ENCODE assay signal across 8 cellular contexts in genomic region chr11:93623179-93623578, GRCh38. TPM values are rescaled to one million over a fixed set of nuclear protein-coding genes. Genes with fewer than 3 reads are reported as not detected.
DNase-seq lines count a peak whose midpoint lies in the region; ATAC-seq and TF ChIP-seq lines count a peak whose summit lies in the region.

No MANE protein-coding gene starts in this region.

- no peaks in the 10 kb centered on the region for H3K27me3 ChIP-seq in GM23338 (ENCODE audit: insufficient read depth)
- H3K27me3 ChIP-seq in HUES64 (ENCODE audit: insufficient read depth, low read length) = no peaks in the 10 kb centered on the region
- no peaks in the 10 kb centered on the region for H3K27me3 ChIP-seq in upper lobe of left lung

- peaks cover 2% of the 10 kb centered on the region for H3K27me3 Mint-ChIP-seq in GM23338 (ENCODE audit: insufficient read depth, low read depth, poor library complexity)

- H3K36me3 Mint-ChIP-seq in GM23338 (ENCODE audit: low read depth) = no peaks in the 10 kb centered on the region

- no peak for TF ChIP-seq POLR2A in upper lobe of left lung (IDR thresholded peaks at IDR 0.05)

- 0 out of 2 replicates have a peak, but pooled peaks cover 3% of the 10 kb centered on the region for H3K9me2 ChIP-seq in GM23338 (ENCODE audit: insufficient read depth)

- H3K9me3 Mint-ChIP-seq in GM23338 = no peaks in the 10 kb centered on the region

- H3K27ac Mint-ChIP-seq in GM23338 = no peak overlapping the region

- no peaks in the 10 kb centered on the region for H3F3A ChIP-seq in GM23338 (replicated peaks; ENCODE audit: low read depth)

- H3K9me3 ChIP-seq in HUES64 (ENCODE audit: insufficient read depth, low read depth, low read length) (no peaks in the 10 kb centered on the region), upper lobe of left lung (no peaks in the 10 kb centered on the region)

- H3K27ac ChIP-seq in GM23338 (ENCODE audit: low read depth) (no peak overlapping the region), HUES64 (ENCODE audit: low read depth, low read length) (peak overlapping the region; percentile 8; the same call in 1 of the 2 replicates), upper lobe of left lung (no peak overlapping the region)

- WGBS in HUES64 = 0% methylated on average over 1 of the region's 1 CpG
- 20 to 25% methylated on average over 1 of the region's 1 CpG for WGBS in upper lobe of left lung, 2 donors

- H2AFZ ChIP-seq in GM23338 = peak overlapping the region; percentile 79; the same call in 1 of the 2 replicates

- H3K36me3 ChIP-seq in GM23338 (ENCODE audit: insufficient read depth) = no peaks in the 10 kb centered on the region
- H3K36me3 ChIP-seq in HUES64 (ENCODE audit: insufficient read depth, low read length) = no peaks in the 10 kb centered on the region
- no peaks in the 10 kb centered on the region for H3K36me3 ChIP-seq in upper lobe of left lung

- H3K4me2 ChIP-seq in GM23338 = no peak overlapping the region

- peaks cover 32% of the 10 kb centered on the region for H3K4me1 Mint-ChIP-seq in GM23338

- no peak overlapping the region for H3K9ac ChIP-seq in HUES64 (ENCODE audit: low read depth, low read length)

- H3K4me3 ChIP-seq in GM23338 (no peak overlapping the region), HUES64 (ENCODE audit: low read length) (no peak overlapping the region), upper lobe of left lung (no peak overlapping the region)

- H3K79me2 ChIP-seq in GM23338 (replicated peaks; ENCODE audit: insufficient read depth) = no peaks in the 10 kb centered on the region

- peak; percentile 86 for ATAC-seq in GM18517 (IDR thresholded peaks at IDR 0.05; ENCODE audit: unreplicated experiment)
- peak; percentile 93 for ATAC-seq in GM23338
- ATAC-seq in upper lobe of left lung (ENCODE audit: low FRiP score in 2 of 2) = no peak

- TF ChIP-seq CTCF in GM23338 (conservative IDR thresholded peaks at IDR 0.05; ENCODE audit: low read depth in 2 of 2) (no peak), upper lobe of left lung (IDR thresholded peaks at IDR 0.05) (no peak)

- H3K4me3 Mint-ChIP-seq in GM23338 = no peak overlapping the region

- H4K20me1 ChIP-seq in GM23338 (replicated peaks; ENCODE audit: insufficient read depth) = no peaks in the 10 kb centered on the region

- TF ChIP-seq EP300 in upper lobe of left lung (IDR thresholded peaks at IDR 0.05) = no peak

- DNase-seq in GM23338 (ENCODE audit: low spot score) (peak; percentile 62), iPS-NIHi7 (ENCODE audit: extremely low spot score) (peak; percentile 71), upper lobe of left lung (no peak), NK-92 (lab: John Stamatoyannopoulos, UW; ENCODE audit: unreplicated experiment) (no peak), putamen (ENCODE audit: low spot score) (no peak), NCI-H2171 treated with DMSO at 0.1 percent for 48 hours (lab: John Stamatoyannopoulos, UW) (no peak)

- H3K4me1 ChIP-seq in GM23338 (ENCODE audit: insufficient read depth) (peaks cover 7% of the 10 kb centered on the region; the same call in 1 of the 2 replicates), HUES64 (ENCODE audit: insufficient read depth, low read length) (peaks cover 26% of the 10 kb centered on the region), upper lobe of left lung (no peaks in the 10 kb centered on the region)

TF ChIP-seq in GM23338, 12 proteins besides CTCF, POLR2A, EP300 and RAD21:
- TF ChIP-seq NANOG (IDR thresholded peaks at IDR 0.05; ENCODE audit: borderline replicate concordance) = no peak
- TF ChIP-seq ZNF114 (CRISPR knock-in tag; IDR thresholded peaks at IDR 0.05) = no peak
- no peak for TF ChIP-seq POLR2AphosphoS5 (IDR thresholded peaks at IDR 0.05; ENCODE audit: low read depth)
- no peak for TF ChIP-seq ETS1 (IDR thresholded peaks at IDR 0.05)

RNA-seq across cellular contexts. Expression of gene CEP295, which starts 38.3 kb away (rescaled TPM):
- 16.5 and 25.8 TPM in 2 replicates for total RNA-seq in GM23338 (2014; rRNA removed; shearing (Covaris generic))
- 5.7 and 7.4 TPM in 2 replicates for polyA plus RNA-seq in GM23338 (2016; fragmentation: Nextera tagmentation; extraction: Ambion mirVana)
- polyA plus RNA-seq in HUES64 (2013, experiment 1 of 2) = 9.5 TPM
- 13.7 TPM for polyA plus RNA-seq in HUES64 (2013, experiment 2 of 2)
- total RNA-seq in upper lobe of left lung = 10 to 100 TPM in 3 of 6 donors, 1 to 10 TPM in 3; 7.0 to 28.3 (median 11.2) TPM

Comparison
In these comparisons a context has a peak if more than half of its experiments do, and no peak if none do; other contexts are left out.
1. ATAC-seq: peak in GM18517 (single experiment) and GM23338 (single experiment); none in upper lobe of left lung (0 of 2).
2. DNase-seq: peak in GM23338 (single experiment) and iPS-NIHi7 (single experiment); none in upper lobe of left lung (0 of 2), NK-92 (single experiment), putamen (single experiment) and NCI-H2171 treated with DMSO at 0.1 percent for 48 hours (single experiment).